ENCODE assay signal across 9 cellular contexts in the genomic region with DNA sequence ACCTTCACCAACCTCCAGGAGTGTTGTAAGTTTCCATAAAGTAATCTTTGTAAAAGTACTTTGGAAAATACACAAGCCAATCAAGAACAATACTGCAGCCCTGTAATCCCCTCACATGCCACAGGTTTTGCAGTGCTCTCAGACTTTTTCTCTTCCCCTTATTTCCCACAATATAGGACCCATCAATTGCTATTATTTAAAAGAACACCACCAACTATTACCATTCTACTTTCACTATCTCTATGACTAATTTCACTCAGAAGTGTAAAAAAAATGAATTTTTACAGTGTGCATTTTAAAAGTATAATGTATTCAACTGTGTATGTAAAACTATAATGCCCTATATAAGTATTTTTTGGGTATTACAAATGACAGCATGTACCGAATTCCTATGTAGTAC. TPM values are rescaled to one million over a fixed set of nuclear protein-coding genes. Genes with fewer than 3 reads are reported as not detected.
A peak's percentile ranks its signal among the peaks of the same experiment; 100 is the strongest.
DNase-seq lines count a peak whose midpoint lies in the region; ATAC-seq and TF ChIP-seq lines count a peak whose summit lies in the region.
"Had no signal": no experiment of that assay in that cellular context is flagged by ENCODE, and none has a peak within 500 bp of the region (broad histone marks: within the 10 kb centered on the region; RNA-seq: fewer than 3 reads in every experiment).

No MANE protein-coding gene starts in this region.

- peaks cover 12% of the 10 kb centered on the region for H3K9me3 Mint-ChIP-seq in progenitor cell of endocrine pancreas (ENCODE audit: low read depth)

- no peaks in the 10 kb centered on the region for H3K27me3 ChIP-seq in GM06990 (replicated peaks; ENCODE audit: control insufficient read depth, insufficient read depth, low read length)
- no peaks in the 10 kb centered on the region for H3K27me3 ChIP-seq in Karpas-422 (ENCODE audit: low read length)
- no peaks in the 10 kb centered on the region for H3K27me3 ChIP-seq in colonic mucosa

- H3K4me1 ChIP-seq in Karpas-422 (ENCODE audit: low read length), result peaks cover 30% of the 10 kb centered on the region
- H3K4me1 ChIP-seq in colonic mucosa, result peaks cover 3% of the 10 kb centered on the region

- peak overlapping the region; percentile 92 for H3K4me3 ChIP-seq in GM06990 (replicated peaks; ENCODE audit: low read depth, low read length)
- peak overlapping the region; percentile 88 for H3K4me3 ChIP-seq in Karpas-422 (ENCODE audit: low read length)
- peak overlapping the region; percentile 82 for H3K4me3 ChIP-seq in colonic mucosa

- H3K4me3 Mint-ChIP-seq in progenitor cell of endocrine pancreas (ENCODE audit: low read depth), result peak overlapping the region; percentile 88

- H3K9me2 ChIP-seq in Karpas-422 (replicated peaks; ENCODE audit: insufficient read depth, low read length), result no peaks in the 10 kb centered on the region

- peaks cover 63% of the 10 kb centered on the region for H3K79me2 ChIP-seq in Karpas-422 (ENCODE audit: low read length)

- no peak overlapping the region for H2AFZ ChIP-seq in Karpas-422 (ENCODE audit: low read length)

- H3K4me2 ChIP-seq in Karpas-422 (ENCODE audit: low read depth, low read length, poor library complexity, severe bottlenecking), result peak overlapping the region; percentile 81

- intact Hi-C loops in colonic mucosa (cut with DNase I), result loop anchor here (10.0 kb wide), 1 partner anchor 80 kb away; no protein-coding TSS in a partner anchor

- H3K9me3 ChIP-seq in Karpas-422 (ENCODE audit: low read length), result no peaks in the 10 kb centered on the region
- H3K9me3 ChIP-seq in colonic mucosa, result no peaks in the 10 kb centered on the region

- H3K36me3 Mint-ChIP-seq in progenitor cell of endocrine pancreas (ENCODE audit: insufficient read depth), result peaks cover 2% of the 10 kb centered on the region

- H3K9ac ChIP-seq in Karpas-422 (ENCODE audit: low read length), result peak overlapping the region; percentile 76
- H3K9ac ChIP-seq in colonic mucosa (ENCODE audit: low read depth in 2 of 2, low read length in 2 of 2), result peak overlapping the region in 1 of 2 donors; percentile 82

- H3K36me3 ChIP-seq in GM06990 (ENCODE audit: control insufficient read depth, insufficient read depth, low read length) (no peaks in the 10 kb centered on the region), Karpas-422 (ENCODE audit: insufficient read depth, low read length) (no peaks in the 10 kb centered on the region), colonic mucosa (no peaks in the 10 kb centered on the region)

- TF ChIP-seq CTCF in GM06990 (IDR thresholded peaks at IDR 0.05; ENCODE audit: insufficient read depth, low read length, poor library complexity, severe bottlenecking), result no peak
- TF ChIP-seq CTCF in colonic mucosa (IDR thresholded peaks at IDR 0.05), result no peak
- no peak for TF ChIP-seq CTCF in progenitor cell of endocrine pancreas (IDR thresholded peaks at IDR 0.05; ENCODE audit: unreplicated experiment)

- H4K20me1 ChIP-seq in Karpas-422 (ENCODE audit: insufficient read depth, low read depth, low read length), result no peaks in the 10 kb centered on the region

- H3K27ac Mint-ChIP-seq in progenitor cell of endocrine pancreas, result no peak overlapping the region

- H3K4me1 Mint-ChIP-seq in progenitor cell of endocrine pancreas (ENCODE audit: low read depth), result peaks cover 20% of the 10 kb centered on the region

- H3K27ac ChIP-seq in Karpas-422 (ENCODE audit: low read length), result peak overlapping the region; percentile 44
- peak overlapping the region; percentile 88 for H3K27ac ChIP-seq in colonic mucosa
- H3K27ac ChIP-seq: SK-N-MC had no signal

- no peak for ATAC-seq in HG03342 (IDR thresholded peaks at IDR 0.05; ENCODE audit: unreplicated experiment)
- no peak for ATAC-seq in GM19395 (IDR thresholded peaks at IDR 0.05; ENCODE audit: unreplicated experiment)

- peaks cover 22% of the 10 kb centered on the region for H3K27me3 Mint-ChIP-seq in progenitor cell of endocrine pancreas

- DNase-seq in GM06990 (ENCODE audit: extremely low read depth, insufficient read length), result no peak
- DNase-seq in Karpas-422, result no peak
- no peak for DNase-seq in colonic mucosa
- no peak for DNase-seq in progenitor cell of endocrine pancreas (ENCODE audit: low spot score, unreplicated experiment)
- no peak for DNase-seq in stimulated activated CD4-positive, alpha-beta T cell treated with anti-CD3 and anti-CD28 coated beads, Interleukin-15, amount 100 ng/mL, for 24 hours
- DNase-seq in effector CD4-positive, alpha-beta T cell, result no peak

RNA-seq across cellular contexts. Expression of gene ATP8A1, which starts 1.7 kb away (rescaled TPM):
- 41.7 and 67.2 TPM in 2 replicates for total RNA-seq in Karpas-422 (2014; rRNA removed; shearing (Covaris generic); ENCODE audit: low replicate concordance)
- 10 to 100 TPM; 19.1 to 34.0 TPM for total RNA-seq in colonic mucosa
- total RNA-seq in progenitor cell of endocrine pancreas, result 13.7 and 14.6 TPM in 2 replicates
